In genomic region chr4:118585015-118585414, GRCh38 we compare ENCODE assay signal across 15 cellular contexts.
"Had no signal": no experiment of that assay in that cellular context is flagged by ENCODE, and none has a peak within 500 bp of the region (broad histone marks: within the 10 kb centered on the region; RNA-seq: fewer than 3 reads in every experiment).

No MANE protein-coding gene starts in this region.

- H3K36me3 Mint-ChIP-seq: activated naive CD4-positive, alpha-beta T cell treated with anti-CD3 and anti-CD28 coated beads, Interleukin-2, amount 50 U/mL, for 24 hours; immature natural killer cell; natural killer cell; stimulated activated memory B cell treated with anti-CD40 and anti-IgM and Interleukin-4, amounts not matched to agents 10 μg/mL and 1 μg/mL and 100 μg/mL, for 72 hours had no signal

- H3K27ac ChIP-seq: foreskin keratinocyte, transverse colon had no signal

- H3K4me1 ChIP-seq: foreskin keratinocyte, transverse colon had no signal

- H3K9me3 ChIP-seq: heart left ventricle, transverse colon had no signal

- H3K9me3 Mint-ChIP-seq: activated naive CD4-positive, alpha-beta T cell treated with anti-CD3 and anti-CD28 coated beads, Interleukin-2, amount 50 U/mL, for 24 hours; activated T-helper 2 cell treated with anti-CD3 and anti-CD28 coated beads, Interferon-gamma antibody, Interleukin-2, Interleukin-4, amounts not matched to agents 10 μg/mL and 5 μg/mL and 100 μg/mL, durations not matched to agents 14 hours and 24 hours and 36 hours; immature natural killer cell; natural killer cell; stimulated activated memory B cell treated with anti-CD40 and anti-IgM and Interleukin-4, amounts not matched to agents 10 μg/mL and 1 μg/mL and 100 μg/mL, for 72 hours had no signal

- DNase-seq: activated CD4-positive, alpha-beta T cell treated with anti-CD3 and anti-CD28 coated beads, Interleukin-2, amount 50 U/mL, for 48 hours; activated CD4-positive, CD25-positive, alpha-beta regulatory T cell treated with anti-CD3 and anti-CD28 coated beads, Interleukin-2, amount 50 U/mL, for 72 hours; activated T-cell treated with anti-CD3 and anti-CD28 coated beads, Interleukin-2, amount 50 U/mL, for 1 hour; foreskin keratinocyte; heart left ventricle; immature natural killer cell; mesendoderm; natural killer cell; nucleus accumbens; posterior cingulate gyrus; stimulated activated CD4-positive, alpha-beta T cell treated with anti-CD3 and anti-CD28 coated beads, Interleukin-2, amount 100 ng/mL, for 48 hours; transverse colon had no signal

- H3K36me3 ChIP-seq: heart left ventricle, transverse colon had no signal

- H3K4me3 ChIP-seq: heart left ventricle, transverse colon had no signal

- H3K27ac Mint-ChIP-seq: activated naive CD4-positive, alpha-beta T cell treated with anti-CD3 and anti-CD28 coated beads, Interleukin-2, amount 50 U/mL, for 24 hours; activated T-helper 2 cell treated with anti-CD3 and anti-CD28 coated beads, Interferon-gamma antibody, Interleukin-2, Interleukin-4, amounts not matched to agents 10 μg/mL and 5 μg/mL and 100 μg/mL, durations not matched to agents 14 hours and 24 hours and 36 hours; immature natural killer cell; natural killer cell; stimulated activated memory B cell treated with anti-CD40 and anti-IgM and Interleukin-4, amounts not matched to agents 10 μg/mL and 1 μg/mL and 100 μg/mL, for 72 hours had no signal

- H3K4me1 Mint-ChIP-seq: activated naive CD4-positive, alpha-beta T cell treated with anti-CD3 and anti-CD28 coated beads, Interleukin-2, amount 50 U/mL, for 24 hours; immature natural killer cell; natural killer cell; stimulated activated memory B cell treated with anti-CD40 and anti-IgM and Interleukin-4, amounts not matched to agents 10 μg/mL and 1 μg/mL and 100 μg/mL, for 72 hours had no signal

- ATAC-seq: natural killer cell; stimulated activated memory B cell treated with anti-CD40 and anti-IgM and Interleukin-4, amounts not matched to agents 10 μg/mL and 1 μg/mL and 100 μg/mL, for 72 hours had no signal

- H3K4me3 Mint-ChIP-seq: activated naive CD4-positive, alpha-beta T cell treated with anti-CD3 and anti-CD28 coated beads, Interleukin-2, amount 50 U/mL, for 24 hours; immature natural killer cell; natural killer cell; stimulated activated memory B cell treated with anti-CD40 and anti-IgM and Interleukin-4, amounts not matched to agents 10 μg/mL and 1 μg/mL and 100 μg/mL, for 72 hours had no signal

- H3K27me3 Mint-ChIP-seq: stimulated activated memory B cell treated with anti-CD40 and anti-IgM and Interleukin-4, amounts not matched to agents 10 μg/mL and 1 μg/mL and 100 μg/mL, for 72 hours had no signal
